Comparison of ENCODE assay signal across 8 cellular contexts in genomic region chr7:44461387-44461786, GRCh38. TPM values are rescaled to one million over a fixed set of nuclear protein-coding genes. Genes with fewer than 3 reads are reported as not detected.
A peak's percentile ranks its signal among the peaks of the same experiment; 100 is the strongest.
DNase-seq lines count a peak whose midpoint lies in the region; ATAC-seq and TF ChIP-seq lines count a peak whose summit lies in the region.

No MANE protein-coding gene starts in this region.

- intact Hi-C loops in CD4-positive, alpha-beta memory T cell (cut with micrococcal nuclease), result loop anchor here (10.0 kb wide), 1 partner anchor 47 kb away; no protein-coding TSS in a partner anchor
- intact Hi-C loops in activated CD4-positive, alpha-beta T cell treated with anti-CD3 and anti-CD28 coated beads, Interleukin-2, amount 10 ng/mL, durations not matched to agents 24 days and 14 days (cut with micrococcal nuclease), result loop anchor here (2.0 kb wide), 1 partner anchor 29 kb away; the partner anchor contains the start of gene NUDCD3
- intact Hi-C loops in left ventricle myocardium superior (cut with micrococcal nuclease), result no loop called here

- no peak for ATAC-seq in left ventricle myocardium superior
- no peak for ATAC-seq in HG03025 (IDR thresholded peaks at IDR 0.05; ENCODE audit: low FRiP score, unreplicated experiment)

- H3K27ac Mint-ChIP-seq in CD4-positive, alpha-beta memory T cell, result peak overlapping the region; percentile 76 to 93 (median 89)
- H3K27ac Mint-ChIP-seq in HFFc6, result peak overlapping the region; percentile 90
- H3K27ac Mint-ChIP-seq in activated CD4-positive, alpha-beta T cell treated with anti-CD3 and anti-CD28 coated beads, Interleukin-2, amount 10 ng/mL, durations not matched to agents 24 days and 14 days, result peak overlapping the region; percentile 95

- H3K4me3 Mint-ChIP-seq in CD4-positive, alpha-beta memory T cell, result peak overlapping the region; percentile 42 to 80 (median 62)
- H3K4me3 Mint-ChIP-seq in HFFc6, result peak overlapping the region; percentile 46
- peak overlapping the region; percentile 78 for H3K4me3 Mint-ChIP-seq in activated CD4-positive, alpha-beta T cell treated with anti-CD3 and anti-CD28 coated beads, Interleukin-2, amount 10 ng/mL, durations not matched to agents 24 days and 14 days

- no peaks in the 10 kb centered on the region for H3K27me3 Mint-ChIP-seq in CD4-positive, alpha-beta memory T cell
- no peaks in the 10 kb centered on the region for H3K27me3 Mint-ChIP-seq in HFFc6 (ENCODE audit: insufficient read depth)
- no peaks in the 10 kb centered on the region for H3K27me3 Mint-ChIP-seq in activated CD4-positive, alpha-beta T cell treated with anti-CD3 and anti-CD28 coated beads, Interleukin-2, amount 10 ng/mL, durations not matched to agents 24 days and 14 days

- peak overlapping the region; percentile 22 for H3K27ac ChIP-seq in CD4-positive, alpha-beta memory T cell (ENCODE audit: low read depth, low read length)

- H3K4me3 ChIP-seq in CD4-positive, alpha-beta memory T cell (ENCODE audit: low read length in 2 of 2), result peak overlapping the region in 1 of 2 donors; percentile 33

- H3K27me3 ChIP-seq in CD4-positive, alpha-beta memory T cell (ENCODE audit: insufficient read depth, low read length), result no peaks in the 10 kb centered on the region

- no peak for TF ChIP-seq CTCF in HFFc6 (IDR thresholded peaks at IDR 0.05)

- POLR2A ChIA-PET in CD4-positive, alpha-beta memory T cell (lab: Charles Lee; ENCODE audit: partially characterized antibody), result interaction anchor here (1.8 to 2.8 kb wide), 2 partner anchors 23 to 29 kb away, joined by 4 to 37 read pairs; partner anchors contain the start of gene NUDCD3

- H3K9me3 ChIP-seq in CD4-positive, alpha-beta memory T cell (ENCODE audit: control insufficient read depth in 1 of 2, low read length in 2 of 2), result no peaks in the 10 kb centered on the region

- CTCF ChIA-PET in CD4-positive, alpha-beta memory T cell (lab: Charles Lee; ENCODE audit: partially characterized antibody), result interaction anchor here (0.7 to 3.1 kb wide), 6 partner anchors 14 to 220 kb away, joined by 3 to 12 read pairs (median 6); partner anchors contain the start of gene NUDCD3

- peaks cover 50 to 82% (median 65%) of the 10 kb centered on the region in 4 donors for H3K4me1 Mint-ChIP-seq in CD4-positive, alpha-beta memory T cell
- peaks cover 44% of the 10 kb centered on the region for H3K4me1 Mint-ChIP-seq in HFFc6 (ENCODE audit: low read depth)
- H3K4me1 Mint-ChIP-seq in activated CD4-positive, alpha-beta T cell treated with anti-CD3 and anti-CD28 coated beads, Interleukin-2, amount 10 ng/mL, durations not matched to agents 24 days and 14 days, result peaks cover 58% of the 10 kb centered on the region

- DNase-seq in CD4-positive, alpha-beta memory T cell, result peak; percentile 8 to 68 (median 12)
- peak; percentile 73 for DNase-seq in HFFc6
- DNase-seq in activated CD4-positive, alpha-beta T cell treated with anti-CD3 and anti-CD28 coated beads, Interleukin-2, amount 10 ng/mL, durations not matched to agents 24 days and 14 days, result peak; percentile 85
- DNase-seq in foreskin melanocyte, result peak; percentile 82
- no peak for DNase-seq in left ventricle myocardium superior
- no peak for DNase-seq in NCI-H2196 (lab: John Stamatoyannopoulos, UW; ENCODE audit: unreplicated experiment)
- no peak for DNase-seq in SHP77 (lab: John Stamatoyannopoulos, UW)

- peaks cover 7% of the 10 kb centered on the region for H3K36me3 ChIP-seq in CD4-positive, alpha-beta memory T cell (ENCODE audit: insufficient read depth, low read length)

- peaks cover 68% of the 10 kb centered on the region for H3K4me1 ChIP-seq in CD4-positive, alpha-beta memory T cell (ENCODE audit: insufficient read depth, low read length)

- no peaks in the 10 kb centered on the region for H3K9me3 Mint-ChIP-seq in CD4-positive, alpha-beta memory T cell
- H3K9me3 Mint-ChIP-seq in HFFc6, result no peaks in the 10 kb centered on the region
- no peaks in the 10 kb centered on the region for H3K9me3 Mint-ChIP-seq in activated CD4-positive, alpha-beta T cell treated with anti-CD3 and anti-CD28 coated beads, Interleukin-2, amount 10 ng/mL, durations not matched to agents 24 days and 14 days

- peaks cover 14 to 39% of the 10 kb centered on the region in 2 donors for H3K36me3 Mint-ChIP-seq in CD4-positive, alpha-beta memory T cell
- H3K36me3 Mint-ChIP-seq in HFFc6 (ENCODE audit: low read depth), result peaks cover 20% of the 10 kb centered on the region
- peaks cover 46% of the 10 kb centered on the region for H3K36me3 Mint-ChIP-seq in activated CD4-positive, alpha-beta T cell treated with anti-CD3 and anti-CD28 coated beads, Interleukin-2, amount 10 ng/mL, durations not matched to agents 24 days and 14 days (ENCODE audit: low read depth)

RNA-seq across cellular contexts. Expression of gene NUDCD3, which starts 29.1 kb away (rescaled TPM):
- total RNA-seq in CD4-positive, alpha-beta memory T cell, result 100 to 1,000 TPM; 100 to 108 TPM
- 10 to 100 TPM; 55.2 to 61.8 TPM for polyA plus RNA-seq in CD4-positive, alpha-beta memory T cell
- 100 to 1,000 TPM in 2 of 6 experiments, 10 to 100 TPM in 4; 79.2 to 114 (median 90.6) TPM for total RNA-seq in HFFc6 (2021; fragmentation: NEBNext Ultra II Directional; extraction: Animal tissue kit (Norgen Biotek cat#: 25700))
- 88.8 and 92.7 TPM in 2 replicates for total RNA-seq in activated CD4-positive, alpha-beta T cell treated with anti-CD3 and anti-CD28 coated beads, Interleukin-2, amount 10 ng/mL, durations not matched to agents 24 days and 14 days
- total RNA-seq in left ventricle myocardium superior, result 104 TPM

Comparison
In these comparisons a context has a peak if more than half of its experiments do, and no peak if none do; other contexts are left out.
1. DNase-seq: peak in CD4-positive, alpha-beta memory T cell (5 of 5), HFFc6 (single experiment), activated CD4-positive, alpha-beta T cell treated with anti-CD3 and anti-CD28 coated beads, Interleukin-2, amount 10 ng/mL, durations not matched to agents 24 days and 14 days (single experiment) and foreskin melanocyte (single experiment); none in left ventricle myocardium superior (single experiment), NCI-H2196 (single experiment) and SHP77 (0 of 2).
2. Peak in every context shown above with its lines, with median percentiles within 50 percentile points of each other: H3K27ac Mint-ChIP-seq and H3K4me3 Mint-ChIP-seq.